ENCODE assay signal across 8 cellular contexts in the genomic region with DNA sequence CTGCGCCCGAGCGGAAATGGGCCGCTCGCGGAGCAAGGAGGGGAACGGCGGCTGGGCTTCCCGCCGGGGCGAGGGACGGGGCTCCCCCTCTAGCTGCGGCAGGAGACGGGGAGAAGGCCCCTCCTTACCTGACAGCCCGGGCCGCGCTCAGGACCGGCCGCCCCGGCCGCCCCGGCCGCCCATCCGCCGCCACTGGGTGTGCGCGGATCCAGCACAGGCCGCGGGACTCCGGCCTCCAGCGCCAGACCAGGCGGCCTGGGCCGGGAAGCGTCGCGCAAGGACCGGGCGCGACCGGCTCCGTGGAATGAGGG. TPM values are rescaled to one million over a fixed set of nuclear protein-coding genes. Genes with fewer than 3 reads are reported as not detected.
DNase-seq lines count a peak whose midpoint lies in the region; ATAC-seq, FAIRE-seq and TF ChIP-seq lines count a peak whose summit lies in the region.

No MANE protein-coding gene starts in this region.

- DNase-seq in activated gamma-delta T cell (lab: John Stamatoyannopoulos, UW) (peak; percentile 32), activated gamma-delta T cell treated with Interleukin-2 at 50 U/mL for 16 hours (no peak), T-helper 22 cell (ENCODE audit: low read depth) (peak; percentile 14), endothelial cell of umbilical vein (ENCODE audit: low read depth, low spot score) (no peak), pons (ENCODE audit: low spot score) (no peak), T1000 (lab: John Stamatoyannopoulos, UW) (no peak)

- H3K27ac ChIP-seq in endothelial cell of umbilical vein (ENCODE audit: insufficient read depth, low read depth, low read length), result peak overlapping the region; percentile 66
- H3K27ac ChIP-seq in neural cell (ENCODE audit: low read length), result peak overlapping the region; percentile 54

- no peak for TF ChIP-seq EP300 in neural cell (conservative IDR thresholded peaks at IDR 0.05; ENCODE audit: poor library complexity, severe bottlenecking)

- dilution Hi-C loops in endothelial cell of umbilical vein (cut with MboI; ENCODE audit: extremely low pct_ligation_motif_present, low sequenced_read_pairs), result no loop called here

- peak overlapping the region; percentile 85 for H2AFZ ChIP-seq in endothelial cell of umbilical vein (ENCODE audit: low read depth, low read length)
- H2AFZ ChIP-seq in neural cell (ENCODE audit: low read depth, low read length), result no peak overlapping the region

- no peaks in the 10 kb centered on the region for H3K9me2 ChIP-seq in neural cell (ENCODE audit: insufficient read depth, low read length)

- ATAC-seq in HG02943 (IDR thresholded peaks at IDR 0.05; ENCODE audit: low read depth, unreplicated experiment), result peak; percentile 22

- intact Hi-C loops in endothelial cell of umbilical vein (cut with micrococcal nuclease), result loop anchor here (1.0 to 5.0 kb wide), 4 partner anchors 8 to 462 kb away; a partner anchor contains a TSS

- TF ChIP-seq POLR2A in endothelial cell of umbilical vein (IDR thresholded peaks at IDR 0.05; ENCODE audit: low read depth, low read length), result no peak

- H3K4me3 ChIP-seq in endothelial cell of umbilical vein (replicated peaks in 1 of 3; ENCODE audit: insufficient read depth in 1 of 3, low read depth in 1 of 3, low read length in 3 of 3), result peak overlapping the region; percentile 73 to 80 (median 78)
- H3K4me3 ChIP-seq in neural cell (ENCODE audit: low read length), result peak overlapping the region; percentile 89

- no peak for TF ChIP-seq RAD21 in neural cell (conservative IDR thresholded peaks at IDR 0.05)

- H4K20me1 ChIP-seq in endothelial cell of umbilical vein (replicated peaks; ENCODE audit: control insufficient read depth, extremely low read depth, insufficient read depth, low read length) (no peaks in the 10 kb centered on the region), neural cell (ENCODE audit: insufficient read depth) (no peaks in the 10 kb centered on the region)

- BruUV-seq in endothelial cell of umbilical vein (replicated peaks; lab: Mats Ljungman, UMichigan), result no TSS peak

- H3K9me3 ChIP-seq in endothelial cell of umbilical vein (replicated peaks; ENCODE audit: control insufficient read depth, insufficient read depth, low read length), result no peaks in the 10 kb centered on the region
- no peaks in the 10 kb centered on the region for H3K9me3 ChIP-seq in neural cell (ENCODE audit: low read length)

- POLR2A ChIA-PET in endothelial cell of umbilical vein (lab: Charles Lee), result no interaction called here

- peak overlapping the region; percentile 70 for H3K4me2 ChIP-seq in endothelial cell of umbilical vein (ENCODE audit: insufficient read depth, low read length)
- no peak overlapping the region for H3K4me2 ChIP-seq in neural cell (ENCODE audit: low read length)

- H3K27me3 ChIP-seq in endothelial cell of umbilical vein (ENCODE audit: control insufficient read depth in 2 of 2, insufficient read depth in 2 of 2, low read length in 2 of 2) (no peaks in the 10 kb centered on the region), neural cell (ENCODE audit: insufficient read depth, low read depth, low read length) (no peaks in the 10 kb centered on the region)

- H3F3A ChIP-seq in neural cell (ENCODE audit: insufficient read depth, low read length, poor library complexity, severe bottlenecking), result no peaks in the 10 kb centered on the region

- H3K79me2 ChIP-seq in endothelial cell of umbilical vein (ENCODE audit: control insufficient read depth, insufficient read depth, low read length) (peaks cover 40% of the 10 kb centered on the region), neural cell (replicated peaks; ENCODE audit: insufficient read depth, low read length) (peaks cover 12% of the 10 kb centered on the region)

- CTCF ChIA-PET in endothelial cell of umbilical vein (lab: Charles Lee), result interaction anchor here (1.0 to 9.2 kb wide), 2 partner anchors 15 to 101 kb away, joined by 4 to 108 read pairs; no protein-coding TSS in a partner anchor

- H3K9me1 ChIP-seq in endothelial cell of umbilical vein (replicated peaks; ENCODE audit: control insufficient read depth, extremely low read depth, insufficient read depth, low read length), result no peaks in the 10 kb centered on the region

- peaks cover 15% of the 10 kb centered on the region for H3K4me1 ChIP-seq in endothelial cell of umbilical vein (ENCODE audit: control insufficient read depth, extremely low read depth, insufficient read depth, low read length)

- H3K9ac ChIP-seq in endothelial cell of umbilical vein (replicated peaks; ENCODE audit: extremely low read depth, insufficient read depth, low read length) (peak overlapping the region; percentile 88), neural cell (ENCODE audit: low read length) (peak overlapping the region; percentile 78)

- TF ChIP-seq CTCF in endothelial cell of umbilical vein (IDR thresholded peaks at IDR 0.05; ENCODE audit: extremely low read depth in 1 of 2, insufficient read depth in 1 of 2, low read depth in 1 of 2, low read length in 2 of 2) (no peak), neural cell (IDR thresholded peaks at IDR 0.05; ENCODE audit: poor library complexity, severe bottlenecking) (no peak)

- no peaks in the 10 kb centered on the region for H3K36me3 ChIP-seq in endothelial cell of umbilical vein (ENCODE audit: control insufficient read depth in 2 of 2, extremely low read depth in 1 of 2, insufficient read depth in 2 of 2, low read length in 2 of 2)
- no peaks in the 10 kb centered on the region for H3K36me3 ChIP-seq in neural cell (ENCODE audit: insufficient read depth, low read length)

- no peak for FAIRE-seq in endothelial cell of umbilical vein (lab: Jason Lieb, UNC)

TF ChIP-seq in endothelial cell of umbilical vein, 7 proteins besides CTCF, POLR2A, EP300 and RAD21:
- TF ChIP-seq MYC (IDR thresholded peaks at IDR 0.05; ENCODE audit: low read depth, low read length) (no peak), GATA2 (IDR thresholded peaks at IDR 0.05; ENCODE audit: insufficient read depth, insufficient read length, low read depth, low read length) (no peak), POLR2AphosphoS5 (IDR thresholded peaks at IDR 0.05; ENCODE audit: insufficient read depth, low read depth, low read length) (peak; percentile 19)

TF ChIP-seq in neural cell, 6 proteins besides CTCF, POLR2A, EP300 and RAD21 (continues in another document):
- no peak for TF ChIP-seq EZH2 (IDR thresholded peaks at IDR 0.05; ENCODE audit: borderline replicate concordance, insufficient read depth, low read length, poor library complexity, severe bottlenecking)
- TF ChIP-seq POLR2AphosphoS5 (IDR thresholded peaks at IDR 0.05), result no peak

RNA-seq across cellular contexts. Expression of a gene that starts 0.3 kb away (rescaled TPM):
- total RNA-seq in endothelial cell of umbilical vein, result 34.3 and 34.6 TPM in 2 replicates
- polyA plus RNA-seq in endothelial cell of umbilical vein (58.0 and 65.4 TPM in 2 replicates), neural cell (26.5 and 37.9 TPM in 2 replicates)
- polyA plus RNA-seq in endothelial cell of umbilical vein (2011; cell fraction: cytosol; rRNA removed), result 34.5 and 37.5 TPM in 2 replicates
- 42.5 and 45.5 TPM in 2 replicates for polyA plus RNA-seq in endothelial cell of umbilical vein (2011; cell fraction: nucleus; rRNA removed)
- 19.9 and 26.8 TPM in 2 replicates for polyA plus RNA-seq in endothelial cell of umbilical vein (2012)
- polyA minus RNA-seq in endothelial cell of umbilical vein (30.8 and 38.6 TPM in 2 replicates), neural cell (12.6 and 20.9 TPM in 2 replicates)
- 43.3 TPM for polyA minus RNA-seq in endothelial cell of umbilical vein (2011; cell fraction: cytosol; rRNA and poly(A)+ RNA removed)
- 13.7 and 15.6 TPM in 2 replicates for polyA minus RNA-seq in endothelial cell of umbilical vein (2011; cell fraction: nucleus; rRNA and poly(A)+ RNA removed)

RNA-seq across cellular contexts. Expression of a gene that starts 8.0 kb away (rescaled TPM):
- total RNA-seq in endothelial cell of umbilical vein, result 64.6 and 71.2 TPM in 2 replicates
- polyA plus RNA-seq in endothelial cell of umbilical vein (48.4 and 53.7 TPM in 2 replicates), neural cell (13.7 and 16.1 TPM in 2 replicates)
- polyA plus RNA-seq in endothelial cell of umbilical vein (2011; cell fraction: cytosol; rRNA removed), result 44.8 and 49.6 TPM in 2 replicates
- 58.4 and 64.1 TPM in 2 replicates for polyA plus RNA-seq in endothelial cell of umbilical vein (2011; cell fraction: nucleus; rRNA removed)
- 16.7 and 28.0 TPM in 2 replicates for polyA plus RNA-seq in endothelial cell of umbilical vein (2012)
- polyA minus RNA-seq in endothelial cell of umbilical vein (73.7 and 81.5 TPM in 2 replicates), neural cell (20.4 and 34.6 TPM in 2 replicates)
- polyA minus RNA-seq in endothelial cell of umbilical vein (2011; cell fraction: cytosol; rRNA and poly(A)+ RNA removed), result 221 TPM
- 27.1 and 29.2 TPM in 2 replicates for polyA minus RNA-seq in endothelial cell of umbilical vein (2011; cell fraction: nucleus; rRNA and poly(A)+ RNA removed)

RNA-seq across cellular contexts. Expression of a gene that starts 38.7 kb away (rescaled TPM):
- total RNA-seq in endothelial cell of umbilical vein, result 5.3 and 6.5 TPM in 2 replicates
- polyA plus RNA-seq in endothelial cell of umbilical vein, result 5.5 and 8.1 TPM in 2 replicates
- polyA plus RNA-seq in endothelial cell of umbilical vein (2011; cell fraction: cytosol; rRNA removed), result 4.2 and 5.6 TPM in 2 replicates
- 3.3 and 3.7 TPM in 2 replicates for polyA plus RNA-seq in endothelial cell of umbilical vein (2011; cell fraction: nucleus; rRNA removed)
- polyA plus RNA-seq in endothelial cell of umbilical vein (2012), result 4.0 and 5.8 TPM in 2 replicates
- polyA minus RNA-seq in endothelial cell of umbilical vein, result 2.1 and 3.8 TPM in 2 replicates
- polyA minus RNA-seq in endothelial cell of umbilical vein (2011; cell fraction: cytosol; rRNA and poly(A)+ RNA removed), result 23.0 TPM
- 0.82 and 1.4 TPM in 2 replicates for polyA minus RNA-seq in endothelial cell of umbilical vein (2011; cell fraction: nucleus; rRNA and poly(A)+ RNA removed)
- polyA plus RNA-seq in neural cell, result 266 and 342 TPM in 2 replicates
- 245 and 268 TPM in 2 replicates for polyA minus RNA-seq in neural cell

Comparison
In these comparisons a context has a peak if more than half of its experiments do, and no peak if none do; other contexts are left out.
1. DNase-seq: peak in activated gamma-delta T cell (single experiment) and T-helper 22 cell (single experiment); none in activated gamma-delta T cell treated with Interleukin-2 at 50 U/mL for 16 hours (single experiment), endothelial cell of umbilical vein (single experiment), pons (single experiment) and T1000 (single experiment).
2. RNA of a gene that starts 38.7 kb away (polyA plus RNA-seq): 266 to 342 TPM in neural cell; 3.3 to 8.1 TPM in endothelial cell of umbilical vein; every median in the first group is over 10 times any median in the second.